11 cellular contexts compared by ENCODE assay signal in the genomic region with DNA sequence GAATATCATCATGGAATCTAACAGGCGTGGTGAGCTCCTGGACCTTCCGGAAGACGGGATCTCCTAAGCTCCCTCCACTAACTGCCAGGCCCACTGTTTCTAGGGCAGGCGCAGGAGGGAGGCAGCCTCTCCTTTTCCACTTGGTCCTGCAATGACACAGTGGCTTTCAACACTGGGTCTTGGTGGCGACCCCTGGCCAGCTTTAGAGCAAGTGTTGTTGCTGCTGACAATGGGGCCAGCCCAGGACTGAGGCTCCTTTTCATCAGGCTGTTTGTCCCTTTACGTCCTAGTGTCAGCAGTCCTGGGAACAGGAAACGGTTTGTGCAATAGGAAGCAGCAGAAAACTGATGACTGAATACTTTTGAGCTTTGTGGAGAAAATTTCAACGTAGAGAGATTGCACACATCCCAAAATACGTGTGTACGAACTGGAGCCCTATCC. TPM values are rescaled to one million over a fixed set of nuclear protein-coding genes. Genes with fewer than 3 reads are reported as not detected.
A peak's percentile ranks its signal among the peaks of the same experiment; 100 is the strongest.
DNase-seq lines count a peak whose midpoint lies in the region; ATAC-seq, FAIRE-seq and TF ChIP-seq lines count a peak whose summit lies in the region.
"Had no signal": no experiment of that assay in that cellular context is flagged by ENCODE, and none has a peak within 500 bp of the region (broad histone marks: within the 10 kb centered on the region; RNA-seq: fewer than 3 reads in every experiment).

No MANE protein-coding gene starts in this region.

- no peak overlapping the region for H2BK5ac ChIP-seq in H1 (ENCODE audit: low read depth, low read length)

- H2BK120ac ChIP-seq in H1 (replicated peaks; ENCODE audit: low read depth, low read length) = no peak overlapping the region

- no peak overlapping the region for H3K18ac ChIP-seq in H1 (ENCODE audit: extremely low read depth, low read length)

- H2BK15ac ChIP-seq in H1 (ENCODE audit: low read length) = peak overlapping the region; percentile 50; the same call in 1 of the 2 replicates

- TF ChIP-seq RAD21 in H1 (IDR thresholded peaks at IDR 0.05 in 1 of 2, conservative IDR thresholded peaks at IDR 0.05 in 1 of 2; ENCODE audit: low read depth in 2 of 2, low read length in 2 of 2) = no peak

- H3K4me2 ChIP-seq in H1 (ENCODE audit: insufficient read depth in 1 of 2, low read depth in 2 of 2, low read length in 2 of 2) = no peak overlapping the region

- H3K9me3 ChIP-seq in H1 (ENCODE audit: insufficient read depth in 2 of 2, low read depth in 1 of 2, low read length in 1 of 2) = no peaks in the 10 kb centered on the region
- no peaks in the 10 kb centered on the region for H3K9me3 ChIP-seq in lung (ENCODE audit: control insufficient read depth in 2 of 2, insufficient read depth in 1 of 2, low read length in 1 of 2)
- H3K9me3 ChIP-seq in suprapubic skin = no peaks in the 10 kb centered on the region

- H3K4me1 ChIP-seq in H1 (replicated peaks in 1 of 4; ENCODE audit: control insufficient read depth in 3 of 4, insufficient read depth in 4 of 4, low read length in 3 of 4) (peaks cover 0 to 7% (median 4%) of the 10 kb centered on the region in 4 experiments; a peak in 5 of 7 replicates), lung (ENCODE audit: control insufficient read depth in 2 of 2, insufficient read depth in 2 of 2, low read length in 2 of 2) (peaks cover 0 to 8% of the 10 kb centered on the region in 2 donors), suprapubic skin (peaks cover 24% of the 10 kb centered on the region)

- peak; percentile 41 for ATAC-seq in lung (ENCODE audit: insufficient read depth, low FRiP score)
- no peak for ATAC-seq in GM21529 (IDR thresholded peaks at IDR 0.05; ENCODE audit: unreplicated experiment)

- no peak overlapping the region for H3K4ac ChIP-seq in H1 (replicated peaks; ENCODE audit: insufficient read length, low read depth, low read length)

- H4K91ac ChIP-seq in H1 (replicated peaks; ENCODE audit: insufficient read length, low read length) = no peak overlapping the region

- DNase-seq in NOMO-1 treated with dmso at 0.1 percent for 144 hours (lab: John Stamatoyannopoulos, UW; ENCODE audit: unreplicated experiment) (peak; percentile 54), H1 (ENCODE audit: low read depth in 1 of 2, low spot score in 2 of 2) (no peak), lung (ENCODE audit: low spot score) (peak; percentile 48), suprapubic skin (ENCODE audit: low spot score in 2 of 2) (peak in 1 of 2 donors; percentile 71), 8988T (no peak), D721Med (ENCODE audit: insufficient read length, low spot score) (no peak)
- no peak for DNase-seq in activated CD4-positive, CD25-positive, alpha-beta regulatory T cell (lab: John Stamatoyannopoulos, UW)
- DNase-seq: NCI-H1417 treated with DMSO at 0.1 percent for 48 hours had no signal

- TF ChIP-seq CTCF in H1 (IDR thresholded peaks at IDR 0.05; ENCODE audit: control extremely low read depth in 1 of 3, insufficient read depth in 1 of 3, low read depth in 1 of 3, low read length in 3 of 3) = peak in 2 of 3 experiments; percentile 0 to 4; a peak in 2 of 4 replicates
- TF ChIP-seq CTCF in lung (IDR thresholded peaks at IDR 0.05; ENCODE audit: control extremely low read depth, extremely low read depth) = no peak
- no peak for TF ChIP-seq CTCF in suprapubic skin (IDR thresholded peaks at IDR 0.05)
- TF ChIP-seq CTCF in D721Med (IDR thresholded peaks at IDR 0.05; ENCODE audit: insufficient read depth, missing control alignments) = no peak

- POLR2A ChIA-PET in H1 (lab: Charles Lee; ENCODE audit: partially characterized antibody) = interaction anchor here (1.7 kb wide), 1 partner anchor 11 kb away, joined by 7 read pairs; no protein-coding TSS in a partner anchor

- CTCF ChIA-PET in H1 (lab: Charles Lee; ENCODE audit: partially characterized antibody) = interaction anchor here (0.8 to 1.4 kb wide), 5 partner anchors 18 to 497 kb away, joined by 3 to 4 read pairs (median 3); no protein-coding TSS in a partner anchor

- H4K20me1 ChIP-seq in H1 (replicated peaks in 1 of 2; ENCODE audit: control insufficient read depth in 1 of 2, insufficient read depth in 2 of 2, low read length in 2 of 2) = no peaks in the 10 kb centered on the region

- H2AK5ac ChIP-seq in H1 (ENCODE audit: low read depth, low read length) = no peak overlapping the region

- no peak overlapping the region for H3K9ac ChIP-seq in H1 (replicated peaks in 1 of 4; ENCODE audit: extremely low read depth in 1 of 4, low read depth in 3 of 4, low read length in 3 of 4)

- H3K56ac ChIP-seq in H1 (replicated peaks; ENCODE audit: insufficient read length, low read depth, low read length) = no peak overlapping the region

- H4K8ac ChIP-seq in H1 (ENCODE audit: extremely low read depth, insufficient read depth, low read length) = no peak overlapping the region; the same call in 1 of the 2 replicates

- TF ChIP-seq EP300 in H1 (IDR thresholded peaks at IDR 0.05; ENCODE audit: borderline replicate concordance in 1 of 2, low read depth in 2 of 2, low read length in 2 of 2) (no peak), suprapubic skin (IDR thresholded peaks at IDR 0.05) (no peak)

- H4K5ac ChIP-seq in H1 (ENCODE audit: insufficient read length, low read depth, low read length) = no peak overlapping the region

- H3K27ac ChIP-seq in H1 (ENCODE audit: low read depth, low read length) (no peak overlapping the region), lung (ENCODE audit: low read depth in 1 of 2, low read length in 1 of 2) (peak overlapping the region; percentile 60 to 95), suprapubic skin (peak overlapping the region; percentile 79)

- no peaks in the 10 kb centered on the region for H3K23me2 ChIP-seq in H1 (ENCODE audit: low read depth, low read length)

- no peaks in the 10 kb centered on the region for H3K27me3 ChIP-seq in H1 (replicated peaks in 1 of 4; ENCODE audit: control insufficient read depth in 3 of 4, extremely low read depth in 1 of 4, insufficient read depth in 3 of 4, low read length in 3 of 4)
- no peaks in the 10 kb centered on the region for H3K27me3 ChIP-seq in lung (ENCODE audit: control insufficient read depth, insufficient read depth)
- H3K27me3 ChIP-seq in suprapubic skin = no peaks in the 10 kb centered on the region

- H3K36me3 ChIP-seq in H1 (ENCODE audit: control insufficient read depth in 2 of 4, insufficient read depth in 4 of 4, low read length in 3 of 4) (no peaks in the 10 kb centered on the region), lung (ENCODE audit: control insufficient read depth in 2 of 2, insufficient read depth in 2 of 2, low read length in 2 of 2) (no peaks in the 10 kb centered on the region), suprapubic skin (no peaks in the 10 kb centered on the region)

- no peak overlapping the region for H3K4me3 ChIP-seq in H1 (ENCODE audit: extremely low read depth in 1 of 4, insufficient read depth in 2 of 4, low read depth in 3 of 4, low read length in 4 of 4)
- H3K4me3 ChIP-seq in lung = no peak overlapping the region
- H3K4me3 ChIP-seq in suprapubic skin = no peak overlapping the region

- no peaks in the 10 kb centered on the region for H3K79me2 ChIP-seq in H1 (ENCODE audit: control insufficient read depth in 1 of 2, insufficient read depth in 2 of 2, low read length in 2 of 2)

- no peak overlapping the region for H2BK12ac ChIP-seq in H1 (ENCODE audit: low read depth, low read length)

- no peak overlapping the region for H3K23ac ChIP-seq in H1 (ENCODE audit: insufficient read length)

- no peak for TF ChIP-seq POLR2A in H1 (IDR thresholded peaks at IDR 0.05; ENCODE audit: control extremely low read depth in 1 of 2, low read depth in 2 of 2, low read length in 2 of 2)
- peak in 1 of 2 donors; percentile 21 for TF ChIP-seq POLR2A in suprapubic skin (IDR thresholded peaks at IDR 0.05)

- no peak overlapping the region for H2AFZ ChIP-seq in H1 (ENCODE audit: low read length)

- H3K14ac ChIP-seq in H1 (ENCODE audit: insufficient read length) = no peak overlapping the region

- no peaks in the 10 kb centered on the region for H3K79me1 ChIP-seq in H1 (ENCODE audit: low read depth, low read length)

- 90% methylated on average over 10 of the region's 10 CpGs; no CpG with 5 or more reads in 1 of the 2 experiments for WGBS in H1 (ENCODE audit: extremely low coverage in 1 of 2, insufficient coverage in 1 of 2, insufficient read length in 1 of 2, insufficient replicate concordance in 2 of 2, low coverage in 1 of 2, low lambda C conversion rate in 2 of 2, missing lambda C conversion rate in 1 of 2), 2 experiments
- 40 to 58% methylated on average over 10 of the region's 10 CpGs for WGBS in lung, 2 donors
- WGBS in suprapubic skin = 68% methylated on average over 6 of the region's 10 CpGs

- no peak overlapping the region for H2BK20ac ChIP-seq in H1 (ENCODE audit: low read length)

- FAIRE-seq in H1 (lab: Jason Lieb, UNC) (no peak), D721Med (lab: Jason Lieb, UNC) (no peak)
- FAIRE-seq: colon, G401.6 had no signal

TF ChIP-seq in H1, 55 proteins besides CTCF, POLR2A, EP300 and RAD21 (continues in another document):
- TF ChIP-seq SRF (IDR thresholded peaks at IDR 0.05; ENCODE audit: low read depth, low read length) (no peak), SIX5 (IDR thresholded peaks at IDR 0.05; ENCODE audit: low read depth, low read length) (no peak), RXRA (IDR thresholded peaks at IDR 0.05; ENCODE audit: insufficient read depth, low read depth, low read length) (no peak), TEAD4 (IDR thresholded peaks at IDR 0.05; ENCODE audit: low read depth, low read length) (no peak), ATF2 (IDR thresholded peaks at IDR 0.05; ENCODE audit: low read length) (no peak)

RNA-seq across cellular contexts. Expression of gene QKI, which starts 9.7 kb away (rescaled TPM):
- 183 and 187 TPM in 2 replicates for total RNA-seq in H1 (2021; fragmentation: NEBNext Ultra II Directional; extraction: Animal tissue kit (Norgen Biotek cat#: 25700))
- polyA plus RNA-seq in H1 (2011; rRNA removed) (181 and 192 TPM in 2 replicates), lung (10 to 100 TPM; 20.6 to 91.1 TPM)
- polyA plus RNA-seq in H1 (2011; cell fraction: cytosol; rRNA removed) = 139 TPM
- polyA plus RNA-seq in H1 (2011; cell fraction: nucleus; rRNA removed) = 515 TPM
- 88.8 to 150 TPM (median 131 TPM) in 4 replicates for polyA plus RNA-seq in H1 (2012, experiment 1 of 2)
- polyA plus RNA-seq in H1 (2012, experiment 2 of 2) = 21.1 TPM
- polyA plus RNA-seq in H1 (2013, experiment 1 of 2) = 128 TPM
- polyA plus RNA-seq in H1 (2013, experiment 2 of 2) = 113 TPM
- polyA minus RNA-seq in H1 (2011; rRNA and poly(A)+ RNA removed) = 550 and 562 TPM in 2 replicates
- 165 TPM for polyA minus RNA-seq in H1 (2011; cell fraction: cytosol; rRNA and poly(A)+ RNA removed)
- 460 TPM for polyA minus RNA-seq in H1 (2011; cell fraction: nucleus; rRNA and poly(A)+ RNA removed)
- total RNA-seq in lung (100 to 1,000 TPM; 136 to 228 TPM), suprapubic skin (100 to 1,000 TPM; 149 to 187 (median 165) TPM)

Comparison
In these comparisons a context has a peak if more than half of its experiments do, and no peak if none do; other contexts are left out.
1. DNase-seq: peak in NOMO-1 treated with dmso at 0.1 percent for 144 hours (single experiment) and lung (single experiment); none in H1 (0 of 2), 8988T (single experiment), activated CD4-positive, CD25-positive, alpha-beta regulatory T cell (0 of 4) and D721Med (single experiment).
2. CTCF ChIP-seq: peak in H1 (2 of 3); none in lung (single experiment), suprapubic skin (0 of 2) and D721Med (single experiment).